In the genomic region with DNA sequence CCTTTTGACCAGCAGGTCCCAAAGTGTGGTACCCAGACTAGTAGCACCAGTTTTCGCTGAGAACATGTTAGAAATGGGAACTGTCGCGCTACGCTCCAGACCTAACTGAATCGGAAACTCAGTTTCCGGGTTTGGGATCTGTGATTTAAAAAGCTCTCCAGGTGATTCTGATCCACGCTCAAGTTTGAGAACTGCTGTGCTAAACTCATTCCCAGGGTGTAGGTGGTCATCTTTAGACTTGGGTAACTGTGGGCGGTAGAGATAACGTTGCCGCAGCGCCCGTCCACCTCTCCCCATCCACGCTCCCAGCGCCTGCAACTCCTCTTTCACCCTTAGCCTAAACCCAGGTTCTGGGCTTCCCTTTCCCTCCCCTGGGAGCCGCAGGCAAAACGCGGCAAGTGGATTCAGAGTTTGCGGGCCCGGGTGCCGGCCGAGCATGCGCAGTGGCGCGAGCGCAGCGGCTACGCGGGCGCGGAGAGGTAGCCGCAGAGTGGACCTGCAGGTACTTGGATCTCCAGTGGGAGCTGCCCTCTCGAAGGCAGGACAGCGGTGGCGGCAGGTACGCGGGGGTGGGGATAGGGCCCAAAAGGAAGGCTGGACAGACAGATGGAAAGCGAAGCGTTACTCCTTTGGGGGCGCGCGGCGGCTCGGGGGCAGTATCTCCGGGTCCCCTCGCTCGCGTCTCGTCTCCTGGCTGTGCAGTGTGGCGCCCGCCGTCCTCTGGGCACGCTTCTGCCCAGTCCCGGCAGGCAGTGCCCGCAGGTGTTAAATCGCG, we compare ENCODE assay signal across 8 cellular contexts. TPM values are rescaled to one million over a fixed set of nuclear protein-coding genes. Genes with fewer than 3 reads are reported as not detected.
DNase-seq lines count a peak whose midpoint lies in the region; ATAC-seq, FAIRE-seq and TF ChIP-seq lines count a peak whose summit lies in the region.

A gene with protein sequence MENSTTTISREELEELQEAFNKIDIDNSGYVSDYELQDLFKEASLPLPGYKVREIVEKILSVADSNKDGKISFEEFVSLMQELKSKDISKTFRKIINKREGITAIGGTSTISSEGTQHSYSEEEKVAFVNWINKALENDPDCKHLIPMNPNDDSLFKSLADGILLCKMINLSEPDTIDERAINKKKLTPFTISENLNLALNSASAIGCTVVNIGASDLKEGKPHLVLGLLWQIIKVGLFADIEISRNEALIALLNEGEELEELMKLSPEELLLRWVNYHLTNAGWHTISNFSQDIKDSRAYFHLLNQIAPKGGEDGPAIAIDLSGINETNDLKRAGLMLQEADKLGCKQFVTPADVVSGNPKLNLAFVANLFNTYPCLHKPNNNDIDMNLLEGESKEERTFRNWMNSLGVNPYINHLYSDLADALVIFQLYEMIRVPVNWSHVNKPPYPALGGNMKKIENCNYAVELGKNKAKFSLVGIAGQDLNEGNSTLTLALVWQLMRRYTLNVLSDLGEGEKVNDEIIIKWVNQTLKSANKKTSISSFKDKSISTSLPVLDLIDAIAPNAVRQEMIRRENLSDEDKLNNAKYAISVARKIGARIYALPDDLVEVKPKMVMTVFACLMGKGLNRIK (plus strand): TSS at position 443 of the 775 bp plus-strand sequence. CDS start 67,845 bp downstream, outside the sequence.

- in situ Hi-C loops in Caki2 (cut with HindIII; ENCODE audit: low pct_unique_long_range_greater_than_20kb, low sequenced_read_pairs): loop anchor here (25.0 kb wide), 1 partner anchor 216 kb away; no protein-coding TSS in a partner anchor

- no peaks in the 10 kb centered on the region for H3K9me1 ChIP-seq in endothelial cell of umbilical vein (replicated peaks; ENCODE audit: control insufficient read depth, extremely low read depth, insufficient read depth, low read length)

- no peaks in the 10 kb centered on the region for H3K27me3 ChIP-seq in endothelial cell of umbilical vein (ENCODE audit: control insufficient read depth in 2 of 2, insufficient read depth in 2 of 2, low read length in 2 of 2)

- no peaks in the 10 kb centered on the region for H3K36me3 ChIP-seq in endothelial cell of umbilical vein (ENCODE audit: control insufficient read depth in 2 of 2, extremely low read depth in 1 of 2, insufficient read depth in 2 of 2, low read length in 2 of 2)

- TF ChIP-seq POLR2A in endothelial cell of umbilical vein (IDR thresholded peaks at IDR 0.05; ENCODE audit: low read depth, low read length): peak; percentile 52

- H3K4me2 ChIP-seq in endothelial cell of umbilical vein (ENCODE audit: insufficient read depth, low read length): peak within 1 kb of the TSS; percentile 79

- dilution Hi-C loops in endothelial cell of umbilical vein (cut with MboI; ENCODE audit: extremely low pct_ligation_motif_present, low sequenced_read_pairs): no loop called here

- FAIRE-seq in endothelial cell of umbilical vein (lab: Jason Lieb, UNC): peak; percentile 85

- H3K4me3 ChIP-seq in endothelial cell of umbilical vein (replicated peaks in 1 of 3; ENCODE audit: insufficient read depth in 1 of 3, low read depth in 1 of 3, low read length in 3 of 3): peak within 1 kb of the TSS; percentile 11 to 72 (median 69)

- CTCF ChIA-PET in endothelial cell of umbilical vein (lab: Charles Lee): interaction anchor here (2.7 kb wide), 1 partner anchor 9 kb away, joined by 12 read pairs; no protein-coding TSS in a partner anchor

- POLR2A ChIA-PET in endothelial cell of umbilical vein (lab: Charles Lee): no interaction called here

- no peaks in the 10 kb centered on the region for H3K9me3 ChIP-seq in endothelial cell of umbilical vein (replicated peaks; ENCODE audit: control insufficient read depth, insufficient read depth, low read length)

- peaks cover 11% of the 10 kb centered on the region for H3K4me1 ChIP-seq in endothelial cell of umbilical vein (ENCODE audit: control insufficient read depth, extremely low read depth, insufficient read depth, low read length)

- TSS peak; percentile 77 for BruUV-seq in endothelial cell of umbilical vein (replicated peaks; lab: Mats Ljungman, UMichigan)

- H4K20me1 ChIP-seq in endothelial cell of umbilical vein (replicated peaks; ENCODE audit: control insufficient read depth, extremely low read depth, insufficient read depth, low read length): no peaks in the 10 kb centered on the region

- no peak for TF ChIP-seq CTCF in endothelial cell of umbilical vein (IDR thresholded peaks at IDR 0.05; ENCODE audit: extremely low read depth in 1 of 2, insufficient read depth in 1 of 2, low read depth in 1 of 2, low read length in 2 of 2)

- ATAC-seq in GM21360 (IDR thresholded peaks at IDR 0.05; ENCODE audit: unreplicated experiment): peak; percentile 82

- H3K27ac ChIP-seq in endothelial cell of umbilical vein (ENCODE audit: insufficient read depth, low read depth, low read length): peak within 1 kb of the TSS; percentile 2

- DNase-seq in Caki2 (ENCODE audit: low read depth) (peak; percentile 93), HT1080 (ENCODE audit: low read depth) (peak; percentile 91), NOMO-1 treated with DMSO at 0.1 percent for 48 hours (lab: John Stamatoyannopoulos, UW; ENCODE audit: unreplicated experiment) (peak; percentile 89), endothelial cell of umbilical vein (ENCODE audit: low read depth, low spot score) (peak; percentile 88), middle frontal gyrus (ENCODE audit: extremely low spot score, low spot score) (peak; percentile 65)
- DNase-seq in activated CD8-positive, alpha-beta memory T cell treated with anti-CD3 and anti-CD28 coated beads, Interleukin-2, amount 50 U/mL, for 24 hours (ENCODE audit: extremely low read depth): peak; percentile 64
- peak; percentile 74 to 79 for DNase-seq in stimulated activated CD8-positive, alpha-beta memory T cell treated with anti-CD3 and anti-CD28 coated beads, Interleukin-2, amount 100 ng/mL, for 48 hours (ENCODE audit: low read depth in 2 of 2)

- H3K79me2 ChIP-seq in endothelial cell of umbilical vein (ENCODE audit: control insufficient read depth, insufficient read depth, low read length): no peaks in the 10 kb centered on the region

- H2AFZ ChIP-seq in endothelial cell of umbilical vein (ENCODE audit: low read depth, low read length): peak within 1 kb of the TSS; percentile 88

- peak within 1 kb of the TSS; percentile 50 for H3K9ac ChIP-seq in endothelial cell of umbilical vein (replicated peaks; ENCODE audit: extremely low read depth, insufficient read depth, low read length)

- intact Hi-C loops in endothelial cell of umbilical vein (cut with micrococcal nuclease): loop anchor here (1.0 to 5.0 kb wide), 5 partner anchors 18 to 405 kb away; a partner anchor contains a TSS

TF ChIP-seq in endothelial cell of umbilical vein, 7 proteins besides CTCF, POLR2A, EP300 and RAD21:
- TF ChIP-seq MYC (IDR thresholded peaks at IDR 0.05; ENCODE audit: low read depth, low read length): no peak
- TF ChIP-seq GATA2 (IDR thresholded peaks at IDR 0.05; ENCODE audit: insufficient read depth, insufficient read length, low read depth, low read length): no peak

RNA-seq across cellular contexts. Expression of the gene that starts here (rescaled TPM):
- total RNA-seq in Caki2 (2014; rRNA removed; shearing (Covaris generic); ENCODE audit: low replicate concordance): 25.0 and 36.6 TPM in 2 replicates
- total RNA-seq in HT1080 (2014; rRNA removed; shearing (Covaris generic)): 20.8 and 24.8 TPM in 2 replicates
- polyA plus RNA-seq in HT1080 (2015; cell fraction: cytosol; rRNA removed): 12.1 and 14.6 TPM in 2 replicates
- polyA plus RNA-seq in HT1080 (2015; cell fraction: nucleus; rRNA removed): 22.6 and 23.4 TPM in 2 replicates
- total RNA-seq in endothelial cell of umbilical vein: 1.3 and 2.9 TPM in 2 replicates
- polyA plus RNA-seq in endothelial cell of umbilical vein: 0.45 and 0.59 TPM in 2 replicates
- polyA plus RNA-seq in endothelial cell of umbilical vein (2011; cell fraction: cytosol; rRNA removed): 0.58 and 0.71 TPM in 2 replicates
- polyA plus RNA-seq in endothelial cell of umbilical vein (2011; cell fraction: nucleus; rRNA removed): 0.55 and 0.59 TPM in 2 replicates
- polyA plus RNA-seq in endothelial cell of umbilical vein (2012): 0.41 and 1.7 TPM in 2 replicates
- polyA minus RNA-seq in endothelial cell of umbilical vein: 0.85 and 1.2 TPM in 2 replicates
- 5.4 TPM for polyA minus RNA-seq in endothelial cell of umbilical vein (2011; cell fraction: cytosol; rRNA and poly(A)+ RNA removed)
- 0.48 and 1.5 TPM in 2 replicates for polyA minus RNA-seq in endothelial cell of umbilical vein (2011; cell fraction: nucleus; rRNA and poly(A)+ RNA removed)

Comparison
In these comparisons a context has a peak if more than half of its experiments do, and no peak if none do; other contexts are left out.
1. Peak in every context shown above with its lines: DNase-seq, ATAC-seq, H3K4me3 ChIP-seq and H3K27ac ChIP-seq.